In the genomic region with DNA sequence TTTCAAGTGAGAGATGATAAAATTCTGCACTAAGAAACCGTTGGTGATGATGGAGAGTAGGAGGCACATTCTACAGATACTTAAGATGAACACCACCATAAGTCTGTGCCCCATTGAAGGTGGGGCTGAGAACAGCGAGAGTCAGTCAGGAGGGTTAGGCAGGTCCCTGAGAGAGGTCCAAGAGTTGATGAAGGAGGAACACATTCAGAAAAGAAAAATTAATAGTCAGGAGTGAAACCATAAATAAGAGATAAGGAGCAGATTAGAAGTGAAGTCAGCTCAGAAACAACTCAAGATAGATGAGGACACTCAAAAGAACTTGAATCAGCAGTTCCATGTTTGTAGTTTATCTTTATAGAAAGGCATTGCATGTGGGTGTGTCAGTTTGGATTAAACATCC, we compare ENCODE assay signal across 28 cellular contexts.
"Had no signal": no experiment of that assay in that cellular context is flagged by ENCODE, and none has a peak within 500 bp of the region (broad histone marks: within the 10 kb centered on the region; RNA-seq: fewer than 3 reads in every experiment).

No MANE protein-coding gene starts in this region.

- H3K4me2 ChIP-seq: neural progenitor cell had no signal

- H3K4me1 Mint-ChIP-seq: naive thymus-derived CD4-positive, alpha-beta T cell; stimulated activated effector memory CD8-positive, alpha-beta T cell treated with anti-CD3 and anti-CD28 coated beads, Interleukin-12 subunit alpha, Interleukin-12 subunit beta, amount 100 ng/mL, for 72 hours had no signal

- H2AFZ ChIP-seq: neural progenitor cell had no signal

- H3K27ac ChIP-seq: gastrocnemius medialis, neural progenitor cell, ovary, psoas muscle, sigmoid colon, testis, tibial artery, upper lobe of left lung, uterus had no signal

- H3K9ac ChIP-seq: neural progenitor cell had no signal

- H3K36me3 ChIP-seq: gastrocnemius medialis, neural progenitor cell, ovary, sigmoid colon, tibial artery, upper lobe of left lung had no signal

- H3K9me3 Mint-ChIP-seq: effector memory CD8-positive, alpha-beta T cell; nephron; stimulated activated effector memory CD8-positive, alpha-beta T cell treated with anti-CD3 and anti-CD28 coated beads, Interleukin-12 subunit alpha, Interleukin-12 subunit beta, amount 100 ng/mL, for 72 hours had no signal

- DNase-seq: cortex of kidney; effector memory CD8-positive, alpha-beta T cell; foreskin fibroblast; gastrocnemius medialis; head of caudate nucleus; kidney; mesendoderm; midbrain; naive thymus-derived CD4-positive, alpha-beta T cell; ovary; posterior cingulate gyrus; psoas muscle; right cardiac atrium; sigmoid colon; stimulated activated CD4-positive, alpha-beta T cell treated with anti-CD3 and anti-CD28 coated beads, Interleukin-2, amount 100 ng/mL, for 24 hours; stimulated activated CD4-positive, alpha-beta T cell treated with anti-CD3 and anti-CD28 coated beads, Interleukin-4, amount 100 ng/mL, for 24 hours; stimulated activated naive CD4-positive, alpha-beta T cell treated with Interleukin-2 at 50 U/mL for 16 hours; substantia nigra; testis; tibial artery; upper lobe of left lung; uterus had no signal

- H3K36me3 Mint-ChIP-seq: naive thymus-derived CD4-positive, alpha-beta T cell; stimulated activated effector memory CD8-positive, alpha-beta T cell treated with anti-CD3 and anti-CD28 coated beads, Interleukin-12 subunit alpha, Interleukin-12 subunit beta, amount 100 ng/mL, for 72 hours had no signal

- H3K4me1 ChIP-seq: gastrocnemius medialis, neural progenitor cell, psoas muscle, sigmoid colon, testis, upper lobe of left lung, uterus had no signal

- H3K4me3 ChIP-seq: gastrocnemius medialis, lung, neural progenitor cell, ovary, psoas muscle, sigmoid colon, testis, tibial artery, upper lobe of left lung, uterus had no signal

- H3K27me3 ChIP-seq: gastrocnemius medialis, neural progenitor cell, ovary, sigmoid colon, testis, tibial artery, upper lobe of left lung, uterus had no signal

- ATAC-seq: effector memory CD8-positive, alpha-beta T cell; gastrocnemius medialis; left lobe of liver; naive thymus-derived CD4-positive, alpha-beta T cell; psoas muscle; right cardiac atrium; stimulated activated effector memory CD8-positive, alpha-beta T cell treated with anti-CD3 and anti-CD28 coated beads, Interleukin-12 subunit alpha, Interleukin-12 subunit beta, amount 100 ng/mL, for 72 hours had no signal

- H3K27ac Mint-ChIP-seq: effector memory CD8-positive, alpha-beta T cell; naive thymus-derived CD4-positive, alpha-beta T cell; nephron; neural progenitor cell; stimulated activated effector memory CD8-positive, alpha-beta T cell treated with anti-CD3 and anti-CD28 coated beads, Interleukin-12 subunit alpha, Interleukin-12 subunit beta, amount 100 ng/mL, for 72 hours had no signal

- H3K9me3 ChIP-seq: gastrocnemius medialis, ovary, psoas muscle, sigmoid colon, testis, tibial artery, upper lobe of left lung, uterus had no signal

- H3K27me3 Mint-ChIP-seq: effector memory CD8-positive, alpha-beta T cell; naive thymus-derived CD4-positive, alpha-beta T cell had no signal

- H3K4me3 Mint-ChIP-seq: effector memory CD8-positive, alpha-beta T cell; naive thymus-derived CD4-positive, alpha-beta T cell; nephron; neural progenitor cell; stimulated activated effector memory CD8-positive, alpha-beta T cell treated with anti-CD3 and anti-CD28 coated beads, Interleukin-12 subunit alpha, Interleukin-12 subunit beta, amount 100 ng/mL, for 72 hours had no signal

- FAIRE-seq: endometrium, kidney had no signal
